6 cellular contexts compared by ENCODE assay signal in genomic region chr22:15799935-15800334, GRCh38.
DNase-seq lines count a peak whose midpoint lies in the region; ATAC-seq, FAIRE-seq and TF ChIP-seq lines count a peak whose summit lies in the region.
"Not testable (repeated sequence)": the region's sequence is repeated elsewhere in the genome, so short reads cannot be mapped to it uniquely, and the experiment has no call there.

No MANE protein-coding gene starts in this region.

- not testable (repeated sequence) for ATAC-seq in Right ventricle myocardium inferior; Right ventricle myocardium superior (ENCODE audit: poor library complexity); upper lobe of right lung

- TSS peak; percentile 15 for BruUV-seq in PC-9 (replicated peaks; lab: Mats Ljungman, UMichigan)

- CTCF ChIA-PET in PC-9 (lab: Charles Lee), result not testable (repeated sequence)

- H3K27ac ChIP-seq in PC-9, upper lobe of right lung: not testable (repeated sequence)

- H3K4me2 ChIP-seq in PC-9, result not testable (repeated sequence)

- H3K36me3 ChIP-seq in PC-9 (ENCODE audit: low read depth); upper lobe of right lung: not testable (repeated sequence)

- intact Hi-C loops in PC-9 (cut with micrococcal nuclease; ENCODE audit: unreplicated experiment); Right ventricle myocardium inferior (cut with DNase I); Right ventricle myocardium superior (cut with DNase I); upper lobe of right lung (cut with DNase I): not testable (repeated sequence)

- not testable (repeated sequence) for H3K4me3 ChIP-seq in PC-9, upper lobe of right lung

- DNase-seq in PC-9; frontal cortex (ENCODE audit: low spot score in 2 of 2): not testable (repeated sequence)
- DNase-seq in Right ventricle myocardium inferior (ENCODE audit: missing footprints), result peak; percentile 64
- peak; percentile 32 for DNase-seq in Right ventricle myocardium superior
- peak; percentile 29 for DNase-seq in upper lobe of right lung

- not testable (repeated sequence) for H3F3A ChIP-seq in PC-9 (ENCODE audit: insufficient read depth, low read depth)

- not testable (repeated sequence) for TF ChIP-seq CTCF in PC-9 (conservative IDR thresholded peaks at IDR 0.05); upper lobe of right lung (IDR thresholded peaks at IDR 0.05)

- not testable (repeated sequence) for H3K9me3 ChIP-seq in PC-9 (ENCODE audit: insufficient read depth, low read depth); upper lobe of right lung

- not testable (repeated sequence) for H3K27me3 ChIP-seq in PC-9 (ENCODE audit: insufficient read depth, low read depth); upper lobe of right lung

- POLR2A ChIA-PET in PC-9 (lab: Charles Lee; ENCODE audit: unreplicated experiment), result not testable (repeated sequence)

- not testable (repeated sequence) for H3K79me2 ChIP-seq in PC-9 (ENCODE audit: low read depth)

- FAIRE-seq in colon (lab: Jason Lieb, UNC), result peak; percentile 18
- peak; percentile 72 for FAIRE-seq in frontal cortex (lab: Jason Lieb, UNC)

- H4K20me1 ChIP-seq in PC-9 (ENCODE audit: insufficient read depth), result not testable (repeated sequence)

- not testable (repeated sequence) for H3K4me1 ChIP-seq in PC-9 (replicated peaks; ENCODE audit: insufficient read depth); upper lobe of right lung

- not testable (repeated sequence) for H2AFZ ChIP-seq in PC-9

- not testable (repeated sequence) for H3K9me2 ChIP-seq in PC-9 (ENCODE audit: insufficient read depth)
